In the genomic region with DNA sequence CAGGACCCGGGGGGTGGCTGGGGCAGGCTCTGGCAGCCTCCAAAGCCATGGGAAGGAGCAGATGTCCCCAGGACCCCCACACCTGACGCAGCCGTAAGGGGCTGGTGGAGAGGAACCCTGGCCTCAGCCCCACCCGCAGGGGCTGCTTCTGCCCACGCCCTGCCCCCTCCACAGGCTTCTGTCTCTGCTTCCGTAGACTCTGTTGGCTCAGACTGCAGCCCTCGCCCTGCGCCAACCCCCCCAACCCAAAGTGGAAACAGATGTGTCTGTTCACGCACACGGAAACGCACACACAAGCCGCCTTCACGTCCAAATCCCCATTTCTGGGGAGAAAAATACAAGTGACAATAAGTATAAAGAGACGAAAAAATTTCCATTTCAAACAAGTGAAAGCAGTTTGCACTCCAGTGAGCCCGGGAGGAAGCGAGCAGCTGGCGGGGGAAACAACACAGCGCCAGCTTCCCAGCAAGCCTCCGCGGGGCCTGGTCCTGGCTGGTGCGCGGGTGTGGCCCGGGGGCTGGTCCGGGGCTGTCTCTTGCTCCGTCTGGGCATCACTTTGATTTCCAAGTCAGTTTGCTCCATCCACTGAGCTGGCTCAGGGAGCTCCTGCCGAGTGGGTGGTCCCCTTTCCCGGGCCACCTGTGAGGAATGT, we compare ENCODE assay signal across 11 cellular contexts. TPM values are rescaled to one million over a fixed set of nuclear protein-coding genes. Genes with fewer than 3 reads are reported as not detected.
DNase-seq lines count a peak whose midpoint lies in the region; ATAC-seq, FAIRE-seq and TF ChIP-seq lines count a peak whose summit lies in the region.
"Had no signal": no experiment of that assay in that cellular context is flagged by ENCODE, and none has a peak within 500 bp of the region (broad histone marks: within the 10 kb centered on the region; RNA-seq: fewer than 3 reads in every experiment).

No MANE protein-coding gene starts in this region.

- H4K91ac ChIP-seq in trophoblast cell (ENCODE audit: low read depth, low read length) = no peak overlapping the region

- dilution Hi-C loops in keratinocyte (cut with MboI; ENCODE audit: extremely low pct_ligation_motif_present, low sequenced_read_pairs) = no loop called here

- no peak overlapping the region for H2BK5ac ChIP-seq in trophoblast cell (ENCODE audit: low read depth, low read length, poor library complexity)

- no peak overlapping the region for H2BK120ac ChIP-seq in trophoblast cell (ENCODE audit: insufficient read depth, low read length, poor library complexity)

- no peaks in the 10 kb centered on the region for H3K36me3 Mint-ChIP-seq in HFFc6 (ENCODE audit: low read depth)
- H3K36me3 Mint-ChIP-seq: IgD-negative memory B cell had no signal

- no peak overlapping the region for H3K9ac ChIP-seq in keratinocyte (ENCODE audit: control insufficient read depth, extremely low read depth, insufficient read depth, low read length)
- peak overlapping the region in 2 of 5 donors; percentile 21 to 53 for H3K9ac ChIP-seq in subcutaneous abdominal adipose tissue (ENCODE audit: low read length in 5 of 5)
- no peak overlapping the region for H3K9ac ChIP-seq in trophoblast cell (ENCODE audit: low read length)

- intact Hi-C loops in ascending aorta (cut with DNase I) = no loop called here

- H3K9me3 Mint-ChIP-seq in HFFc6 = no peaks in the 10 kb centered on the region
- H3K9me3 Mint-ChIP-seq: activated T-cell treated with anti-CD3 and anti-CD28 coated beads, Interleukin-2, amount 50 U/mL, for 72 hours; IgD-negative memory B cell had no signal

- H3K4me1 Mint-ChIP-seq in HFFc6 (ENCODE audit: low read depth) = no peaks in the 10 kb centered on the region

- TF ChIP-seq CTCF in HFFc6 (IDR thresholded peaks at IDR 0.05) = no peak
- TF ChIP-seq CTCF in ascending aorta (IDR thresholded peaks at IDR 0.05) = no peak
- no peak for TF ChIP-seq CTCF in keratinocyte (optimal IDR thresholded peaks at IDR 0.05 in 1 of 3, IDR thresholded peaks at IDR 0.05 in 1 of 3, conservative IDR thresholded peaks at IDR 0.05 in 1 of 3; ENCODE audit: extremely low read depth in 1 of 3, insufficient read depth in 2 of 3, low read length in 3 of 3)

- no peaks in the 10 kb centered on the region for H3K79me1 ChIP-seq in trophoblast cell (ENCODE audit: low read length)

- H3K4me3 ChIP-seq in ascending aorta (peak overlapping the region; percentile 7 to 49), keratinocyte (ENCODE audit: control insufficient read depth in 2 of 3, extremely low read depth in 1 of 3, insufficient read depth in 2 of 3, low read depth in 1 of 3, low read length in 3 of 3) (no peak overlapping the region), subcutaneous abdominal adipose tissue (ENCODE audit: low read depth in 1 of 5, low read length in 5 of 5) (peak overlapping the region; percentile 52 to 65 (median 57)), trophoblast cell (ENCODE audit: low read depth, low read length) (no peak overlapping the region)

- H3K18ac ChIP-seq in trophoblast cell (ENCODE audit: low read length) = no peak overlapping the region

- H3K9me1 ChIP-seq in keratinocyte (ENCODE audit: control insufficient read depth, extremely low read depth, insufficient read depth, low read length) = no peaks in the 10 kb centered on the region

- H3K27ac Mint-ChIP-seq in HFFc6 = no peak overlapping the region
- H3K27ac Mint-ChIP-seq: activated T-cell treated with anti-CD3 and anti-CD28 coated beads, Interleukin-2, amount 50 U/mL, for 72 hours; IgD-negative memory B cell had no signal

- peaks cover 34% of the 10 kb centered on the region for H3K27me3 Mint-ChIP-seq in HFFc6 (ENCODE audit: insufficient read depth)

- H2AFZ ChIP-seq in keratinocyte (ENCODE audit: control insufficient read depth, low read length) = no peak overlapping the region
- no peak overlapping the region for H2AFZ ChIP-seq in trophoblast cell (ENCODE audit: insufficient read depth, low read length, poor library complexity)

- H3K4me1 ChIP-seq in ascending aorta = peaks cover 0 to 6% of the 10 kb centered on the region in 2 donors
- no peaks in the 10 kb centered on the region for H3K4me1 ChIP-seq in keratinocyte (ENCODE audit: control insufficient read depth, extremely low read depth, insufficient read depth, low read length)
- peaks cover 5 to 20% (median 15%) of the 10 kb centered on the region in 5 donors for H3K4me1 ChIP-seq in subcutaneous abdominal adipose tissue (ENCODE audit: control insufficient read depth in 5 of 5, insufficient read depth in 5 of 5, low read length in 5 of 5)
- H3K4me1 ChIP-seq in trophoblast cell (ENCODE audit: control insufficient read depth in 1 of 2, insufficient read depth in 2 of 2, low read length in 2 of 2) = no peaks in the 10 kb centered on the region

- no peak overlapping the region for H3K4ac ChIP-seq in trophoblast cell (ENCODE audit: low read depth, low read length)

- no peak for FAIRE-seq in keratinocyte (lab: Jason Lieb, UNC)

- no peaks in the 10 kb centered on the region for H3K9me3 ChIP-seq in ascending aorta
- H3K9me3 ChIP-seq in keratinocyte (ENCODE audit: control insufficient read depth, low read depth, low read length) = no peaks in the 10 kb centered on the region
- H3K9me3 ChIP-seq in subcutaneous abdominal adipose tissue (ENCODE audit: control insufficient read depth in 5 of 5, low read length in 5 of 5) = no peaks in the 10 kb centered on the region
- H3K9me3 ChIP-seq in trophoblast cell (ENCODE audit: insufficient read depth, low read depth, low read length) = peaks cover 4% of the 10 kb centered on the region

- H3K27ac ChIP-seq in ascending aorta = no peak overlapping the region
- no peak overlapping the region for H3K27ac ChIP-seq in keratinocyte (ENCODE audit: control insufficient read depth, insufficient read depth, low read length)
- H3K27ac ChIP-seq in subcutaneous abdominal adipose tissue (ENCODE audit: low read depth, low read length) = no peak overlapping the region
- H3K27ac ChIP-seq in trophoblast cell (ENCODE audit: low read depth, low read length) = no peak overlapping the region

- H3K14ac ChIP-seq in trophoblast cell (ENCODE audit: low read length) = no peak overlapping the region

- no peak overlapping the region for H2AK5ac ChIP-seq in trophoblast cell (ENCODE audit: low read length)

- H3K23ac ChIP-seq in trophoblast cell (ENCODE audit: low read length) = no peak overlapping the region

- H4K8ac ChIP-seq in trophoblast cell (ENCODE audit: low read depth, low read length) = no peak overlapping the region

- WGBS in trophoblast cell (ENCODE audit: extremely low coverage, insufficient coverage, insufficient read length) = no CpG with 5 or more reads among the region's 27 CpGs

- H3K27me3 ChIP-seq in ascending aorta (no peaks in the 10 kb centered on the region), keratinocyte (ENCODE audit: control insufficient read depth, extremely low read depth, insufficient read depth, low read length) (peaks cover 55% of the 10 kb centered on the region), subcutaneous abdominal adipose tissue (ENCODE audit: control insufficient read depth in 5 of 5, insufficient read depth in 4 of 5, low read length in 5 of 5) (peaks cover 0 to 4% (median 0%) of the 10 kb centered on the region in 5 donors), trophoblast cell (ENCODE audit: insufficient read depth, low read length) (no peaks in the 10 kb centered on the region)

- H4K20me1 ChIP-seq in keratinocyte (ENCODE audit: control insufficient read depth, extremely low read depth, insufficient read depth, low read length) = no peaks in the 10 kb centered on the region

- no peak overlapping the region for H2BK12ac ChIP-seq in trophoblast cell (ENCODE audit: low read length)

- H3K4me2 ChIP-seq in keratinocyte (ENCODE audit: control insufficient read depth, extremely low read depth, insufficient read depth, low read depth, low read length) = peak overlapping the region; percentile 16
- no peak overlapping the region for H3K4me2 ChIP-seq in trophoblast cell (ENCODE audit: low read length)

- H3K4me3 Mint-ChIP-seq in HFFc6 = peak overlapping the region; percentile 64; the same call in 1 of the 2 replicates
- H3K4me3 Mint-ChIP-seq: activated T-cell treated with anti-CD3 and anti-CD28 coated beads, Interleukin-2, amount 50 U/mL, for 72 hours had no signal

- no peak for ATAC-seq in HG02642 (IDR thresholded peaks at IDR 0.05; ENCODE audit: poor library complexity, unreplicated experiment)
- ATAC-seq: activated T-cell treated with anti-CD3 and anti-CD28 coated beads, Interleukin-2, amount 50 U/mL, for 72 hours had no signal

- no peak overlapping the region for H4K12ac ChIP-seq in trophoblast cell (ENCODE audit: low read depth, low read length)

- H3K79me2 ChIP-seq in keratinocyte (ENCODE audit: control insufficient read depth, insufficient read depth, low read length) (no peaks in the 10 kb centered on the region), trophoblast cell (ENCODE audit: control insufficient read depth, insufficient read depth, low read length, poor library complexity) (no peaks in the 10 kb centered on the region)

- H3K36me3 ChIP-seq in ascending aorta = no peaks in the 10 kb centered on the region
- H3K36me3 ChIP-seq in keratinocyte (ENCODE audit: control insufficient read depth in 2 of 2, extremely low read depth in 1 of 2, insufficient read depth in 2 of 2, low read length in 2 of 2) = no peaks in the 10 kb centered on the region
- no peaks in the 10 kb centered on the region for H3K36me3 ChIP-seq in subcutaneous abdominal adipose tissue (ENCODE audit: control insufficient read depth in 5 of 5, insufficient read depth in 5 of 5, low read length in 5 of 5)
- H3K36me3 ChIP-seq in trophoblast cell (ENCODE audit: control insufficient read depth in 1 of 2, insufficient read depth in 2 of 2, low read length in 2 of 2) = no peaks in the 10 kb centered on the region

- DNase-seq in HFFc6 (no peak), ascending aorta (ENCODE audit: low spot score in 2 of 2) (no peak), keratinocyte (ENCODE audit: low read depth, low spot score) (no peak), trophoblast cell (no peak)
- no peak for DNase-seq in activated CD4-positive, alpha-beta T cell treated with anti-CD3 and anti-CD28 coated beads, Interleukin-2, amount 50 U/mL, for 1 hour
- DNase-seq: activated T-cell treated with anti-CD3 and anti-CD28 coated beads, Interleukin-2, amount 50 U/mL, for 72 hours; HCEC 1CT; occipital lobe had no signal

RNA-seq across cellular contexts. Expression of gene RXRA, which starts 32.6 kb away (rescaled TPM):
- total RNA-seq in HFFc6 (2021; fragmentation: NEBNext Ultra II Directional; extraction: Animal tissue kit (Norgen Biotek cat#: 25700)) = 10 to 100 TPM; 23.2 to 31.9 (median 28.0) TPM
- total RNA-seq in ascending aorta = 64.1 TPM
- 9.7 to 17.2 TPM (median 16.7 TPM) in 3 replicates for polyA plus RNA-seq in keratinocyte
- polyA plus RNA-seq in keratinocyte (2011; ENCODE audit: low read depth) = 15.9 TPM
- polyA plus RNA-seq in keratinocyte (2011; cell fraction: cytosol; rRNA removed) = 10.5 and 21.8 TPM in 2 replicates
- 19.4 and 29.5 TPM in 2 replicates for polyA plus RNA-seq in keratinocyte (2011; cell fraction: nucleus; rRNA removed)
- 30.5 and 34.7 TPM in 2 replicates for polyA plus RNA-seq in keratinocyte (2012; ENCODE audit: low replicate concordance)
- polyA minus RNA-seq in keratinocyte = 19.2 to 55.3 TPM (median 30.6 TPM) in 3 replicates
- polyA minus RNA-seq in keratinocyte (2011; cell fraction: cytosol; rRNA and poly(A)+ RNA removed) = 50.6 TPM
- polyA minus RNA-seq in keratinocyte (2011; cell fraction: nucleus; rRNA and poly(A)+ RNA removed) = 26.7 and 27.5 TPM in 2 replicates
- polyA plus RNA-seq in trophoblast cell (2013) = 31.7 and 33.2 TPM in 2 replicates

Comparison
In these comparisons a context has a peak if more than half of its experiments do, and no peak if none do; other contexts are left out.
1. H3K4me3 ChIP-seq: peak in ascending aorta (2 of 2) and subcutaneous abdominal adipose tissue (5 of 5); none in keratinocyte (0 of 3) and trophoblast cell (single experiment).